Comparison of ENCODE assay signal across 14 cellular contexts in the genomic region with DNA sequence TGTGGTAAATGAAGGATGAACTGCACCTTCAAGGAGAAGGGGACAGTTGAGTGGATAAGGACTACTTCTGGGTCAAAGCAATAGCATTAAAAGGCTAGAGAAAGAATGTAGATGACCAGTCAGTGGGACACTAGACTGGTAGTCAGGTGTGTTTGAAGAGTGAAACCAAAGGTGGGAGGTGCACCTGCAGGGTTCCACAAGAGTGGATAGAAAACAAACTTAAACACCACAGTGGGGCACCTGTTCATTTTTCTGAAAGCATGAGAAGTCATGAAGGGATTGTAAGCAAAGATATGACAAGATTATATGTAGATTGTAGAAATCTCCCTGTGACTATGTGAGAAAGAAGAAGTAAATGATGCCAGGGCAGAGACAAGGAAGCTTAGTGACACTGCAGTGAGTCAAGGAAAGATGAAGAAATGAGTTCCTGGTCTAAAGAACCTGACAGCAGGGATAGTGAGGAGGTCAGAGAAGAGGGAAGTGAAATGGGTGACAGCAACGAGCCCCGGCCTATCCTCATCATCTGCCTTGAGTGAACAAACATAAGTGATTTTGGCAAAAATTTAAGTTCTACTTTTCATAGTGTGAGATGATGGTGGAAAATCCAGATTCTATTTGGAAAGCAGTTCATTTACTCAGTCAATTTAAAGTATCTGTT.
DNase-seq lines count a peak whose midpoint lies in the region; ATAC-seq and TF ChIP-seq lines count a peak whose summit lies in the region.
"Had no signal": no experiment of that assay in that cellular context is flagged by ENCODE, and none has a peak within 500 bp of the region (broad histone marks: within the 10 kb centered on the region; RNA-seq: fewer than 3 reads in every experiment).

No MANE protein-coding gene starts in this region.

- H3K4me3 Mint-ChIP-seq in T-helper 17 cell: no peak overlapping the region
- H3K4me3 Mint-ChIP-seq: activated naive CD8-positive, alpha-beta T cell had no signal

- H3K27me3 Mint-ChIP-seq in T-helper 17 cell: no peaks in the 10 kb centered on the region
- H3K27me3 Mint-ChIP-seq: activated naive CD8-positive, alpha-beta T cell had no signal

- TF ChIP-seq CTCF in heart left ventricle (IDR thresholded peaks at IDR 0.05): no peak
- TF ChIP-seq CTCF in left ventricle myocardium inferior (IDR thresholded peaks at IDR 0.05; ENCODE audit: borderline replicate concordance): no peak

- H3K4me3 ChIP-seq in heart left ventricle: no peak overlapping the region
- H3K4me3 ChIP-seq in left ventricle myocardium inferior: no peak overlapping the region
- H3K4me3 ChIP-seq: thoracic aorta had no signal

- H3K4me1 ChIP-seq in heart left ventricle (peaks cover 0 to 5% (median 0%) of the 10 kb centered on the region in 12 donors), left ventricle myocardium inferior (no peaks in the 10 kb centered on the region)

- H3K27me3 ChIP-seq in heart left ventricle (no peaks in the 10 kb centered on the region), left ventricle myocardium inferior (ENCODE audit: low read depth) (no peaks in the 10 kb centered on the region)

- no peaks in the 10 kb centered on the region for H3K36me3 ChIP-seq in heart left ventricle
- no peaks in the 10 kb centered on the region for H3K36me3 ChIP-seq in left ventricle myocardium inferior
- H3K36me3 ChIP-seq: thoracic aorta had no signal

- peaks cover under 1% of the 10 kb centered on the region for H3K36me3 Mint-ChIP-seq in T-helper 17 cell (ENCODE audit: low read depth)
- H3K36me3 Mint-ChIP-seq: activated naive CD8-positive, alpha-beta T cell had no signal

- intact Hi-C loops in heart left ventricle (cut with DNase I): no loop called here
- intact Hi-C loops in left ventricle myocardium inferior (cut with micrococcal nuclease): no loop called here

- 79 to 88% (median 81%) methylated on average over 2 of the region's 2 CpGs for WGBS in heart left ventricle, 4 donors

- no peaks in the 10 kb centered on the region for H3K4me1 Mint-ChIP-seq in T-helper 17 cell

- H3K27ac Mint-ChIP-seq in T-helper 17 cell: no peak overlapping the region
- H3K27ac Mint-ChIP-seq: activated naive CD8-positive, alpha-beta T cell had no signal

- no peaks in the 10 kb centered on the region for H3K9me3 ChIP-seq in heart left ventricle
- H3K9me3 ChIP-seq in left ventricle myocardium inferior (replicated peaks): no peaks in the 10 kb centered on the region
- H3K9me3 ChIP-seq in T-helper 17 cell (ENCODE audit: control insufficient read depth, low read length, poor library complexity, severe bottlenecking): no peaks in the 10 kb centered on the region
- H3K9me3 ChIP-seq: thoracic aorta had no signal

- peak in 3 of 4 donors; percentile 50 to 79 (median 53) for ATAC-seq in heart left ventricle
- peak; percentile 52 for ATAC-seq in HG03175 (IDR thresholded peaks at IDR 0.05; ENCODE audit: unreplicated experiment)
- ATAC-seq in T-helper 17 cell: peak; percentile 60
- no peak for ATAC-seq in HG03135 (IDR thresholded peaks at IDR 0.05; ENCODE audit: unreplicated experiment)

- no peak for DNase-seq in heart left ventricle
- DNase-seq in left ventricle myocardium inferior: no peak
- DNase-seq in T-helper 17 cell: no peak
- no peak for DNase-seq in cerebellum (ENCODE audit: low spot score)
- DNase-seq in NCI-H2196 (lab: John Stamatoyannopoulos, UW; ENCODE audit: unreplicated experiment): no peak
- no peak for DNase-seq in cerebellar cortex (ENCODE audit: low spot score)
- DNase-seq: cerebellar nuclear complex, DND-41, NCI-H187 treated with DMSO at 0.1 percent for 48 hours, T-helper 9 cell had no signal

- TF ChIP-seq POLR2A in heart left ventricle (IDR thresholded peaks at IDR 0.05): no peak

- H3K27ac ChIP-seq in heart left ventricle (peak overlapping the region in 1 of 12 donors; percentile 72), left ventricle myocardium inferior (replicated peaks) (no peak overlapping the region)
- H3K27ac ChIP-seq: thoracic aorta had no signal
